ENCODE assay signal across 12 cellular contexts in the genomic region with DNA sequence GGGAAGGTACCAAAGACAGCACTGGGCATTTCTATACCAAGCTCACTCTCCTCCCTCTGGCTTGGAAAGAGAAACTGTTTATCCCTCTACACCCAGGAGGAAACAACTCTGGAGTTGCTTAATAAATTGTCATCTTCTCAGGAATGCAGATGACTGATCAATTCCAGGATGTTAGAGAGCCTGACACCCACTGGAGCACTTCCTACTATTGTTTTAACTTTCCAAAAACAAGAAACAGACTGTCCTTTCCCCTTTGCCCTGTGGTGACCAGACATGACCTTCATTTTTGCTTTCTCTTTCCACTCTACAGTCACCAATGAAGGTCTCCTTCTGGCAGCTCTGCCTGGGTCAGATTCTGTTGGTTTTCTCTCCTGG. TPM values are rescaled to one million over a fixed set of nuclear protein-coding genes. Genes with fewer than 3 reads are reported as not detected.
DNase-seq lines count a peak whose midpoint lies in the region; ATAC-seq and TF ChIP-seq lines count a peak whose summit lies in the region.
"Had no signal": no experiment of that assay in that cellular context is flagged by ENCODE, and none has a peak within 500 bp of the region (broad histone marks: within the 10 kb centered on the region; RNA-seq: fewer than 3 reads in every experiment).

No MANE protein-coding gene starts in this region.

- intact Hi-C loops in breast epithelium (cut with DNase I; ENCODE audit: low total_unique reads) (loop anchor here (1.0 kb wide), 1 partner anchor 14 kb away; no protein-coding TSS in a partner anchor), MCF 10A (cut with micrococcal nuclease) (no loop called here), uterus (cut with DNase I; ENCODE audit: low total_unique reads) (no loop called here)
- intact Hi-C loops in naive thymus-derived CD4-positive, alpha-beta T cell (cut with micrococcal nuclease): loop anchor here in 1 of 2 donors (2.0 kb wide), 1 partner anchor 14 kb away; no protein-coding TSS in a partner anchor

- TF ChIP-seq POLR2A in breast epithelium (IDR thresholded peaks at IDR 0.05): no peak
- no peak for TF ChIP-seq POLR2A in uterus (IDR thresholded peaks at IDR 0.05)

- no peaks in the 10 kb centered on the region for H3K27me3 ChIP-seq in breast epithelium
- H3K27me3 ChIP-seq in naive thymus-derived CD4-positive, alpha-beta T cell (ENCODE audit: control insufficient read depth in 2 of 2, insufficient read depth in 2 of 2, low read length in 2 of 2): no peaks in the 10 kb centered on the region
- no peaks in the 10 kb centered on the region for H3K27me3 ChIP-seq in uterus
- H3K27me3 ChIP-seq: BE2C had no signal

- H3K36me3 ChIP-seq in breast epithelium (no peaks in the 10 kb centered on the region), uterus (no peaks in the 10 kb centered on the region)
- peaks cover 0 to 4% (median 0%) of the 10 kb centered on the region in 3 experiments for H3K36me3 ChIP-seq in naive thymus-derived CD4-positive, alpha-beta T cell (ENCODE audit: control insufficient read depth in 2 of 3, insufficient read depth in 3 of 3, low read length in 3 of 3)
- H3K36me3 ChIP-seq: BE2C had no signal

- in situ Hi-C loops in G401 (cut with HindIII; ENCODE audit: low sequenced_read_pairs): no loop called here

- H3K4me3 Mint-ChIP-seq in MCF 10A (ENCODE audit: unreplicated experiment): no peak overlapping the region
- peak overlapping the region in 9 of 10 donors; percentile 12 to 56 (median 38) for H3K4me3 Mint-ChIP-seq in naive thymus-derived CD4-positive, alpha-beta T cell

- no TSS peak for BruUV-seq in MCF 10A (replicated peaks; lab: Mats Ljungman, UMichigan)

- no peaks in the 10 kb centered on the region for H3K9me3 Mint-ChIP-seq in MCF 10A (ENCODE audit: unreplicated experiment)
- H3K9me3 Mint-ChIP-seq in naive thymus-derived CD4-positive, alpha-beta T cell: peaks cover 12 to 76% (median 47%) of the 10 kb centered on the region in 11 donors

- H3K4me1 Mint-ChIP-seq in MCF 10A (ENCODE audit: insufficient read depth, unreplicated experiment): no peaks in the 10 kb centered on the region
- peaks cover 27 to 87% (median 75%) of the 10 kb centered on the region in 7 donors for H3K4me1 Mint-ChIP-seq in naive thymus-derived CD4-positive, alpha-beta T cell

- H3K4me1 ChIP-seq in breast epithelium (no peaks in the 10 kb centered on the region), uterus (no peaks in the 10 kb centered on the region)
- peaks cover 16 to 29% of the 10 kb centered on the region in 2 donors for H3K4me1 ChIP-seq in naive thymus-derived CD4-positive, alpha-beta T cell (ENCODE audit: control insufficient read depth in 2 of 2, insufficient read depth in 2 of 2, low read length in 2 of 2)
- H3K4me1 ChIP-seq: BE2C had no signal

- no peaks in the 10 kb centered on the region for H3K36me3 Mint-ChIP-seq in MCF 10A (ENCODE audit: insufficient read depth, unreplicated experiment)
- H3K36me3 Mint-ChIP-seq in naive thymus-derived CD4-positive, alpha-beta T cell: peaks cover 20 to 66% (median 27%) of the 10 kb centered on the region in 5 donors

- H3K9me3 ChIP-seq in breast epithelium (no peaks in the 10 kb centered on the region), uterus (no peaks in the 10 kb centered on the region)
- H3K9me3 ChIP-seq in naive thymus-derived CD4-positive, alpha-beta T cell (ENCODE audit: control insufficient read depth in 2 of 3, low read length in 3 of 3): peaks cover 0 to 25% (median 7%) of the 10 kb centered on the region in 3 experiments
- H3K9me3 ChIP-seq: BE2C had no signal

- ATAC-seq in naive thymus-derived CD4-positive, alpha-beta T cell: peak; percentile 61
- ATAC-seq in HG03520 (IDR thresholded peaks at IDR 0.05; ENCODE audit: unreplicated experiment): no peak

- H3K4me3 ChIP-seq in breast epithelium: no peak overlapping the region
- no peak overlapping the region for H3K4me3 ChIP-seq in naive thymus-derived CD4-positive, alpha-beta T cell (ENCODE audit: low read length)
- no peak overlapping the region for H3K4me3 ChIP-seq in uterus

- no peak overlapping the region for H3K27ac Mint-ChIP-seq in MCF 10A (ENCODE audit: low read depth, unreplicated experiment)
- peak overlapping the region; percentile 63 to 97 (median 80) for H3K27ac Mint-ChIP-seq in naive thymus-derived CD4-positive, alpha-beta T cell

- H3K27me3 Mint-ChIP-seq in MCF 10A (ENCODE audit: insufficient read depth, unreplicated experiment): peaks cover 7% of the 10 kb centered on the region
- H3K27me3 Mint-ChIP-seq in naive thymus-derived CD4-positive, alpha-beta T cell: no peaks in the 10 kb centered on the region

- POLR2A ChIA-PET in MCF 10A (lab: Yijun Ruan, JAX): interaction anchor here (0.6 kb wide), 1 partner anchor 93 kb away, joined by 4 read pairs; no protein-coding TSS in a partner anchor
- POLR2A ChIA-PET in naive thymus-derived CD4-positive, alpha-beta T cell (lab: Charles Lee): interaction anchor here (0.7 to 8.6 kb wide), 18 partner anchors 8 to 180 kb away, joined by 3 to 71 read pairs (median 4); partner anchors contain the start of genes GIMAP1, GIMAP4, GIMAP5 and GIMAP6

- no peak for DNase-seq in breast epithelium (ENCODE audit: low spot score in 2 of 2)
- no peak for DNase-seq in MCF 10A (ENCODE audit: unreplicated experiment)
- peak; percentile 94 for DNase-seq in dermis blood vessel endothelial cell
- no peak for DNase-seq in naive thymus-derived CD4-positive, alpha-beta T cell
- DNase-seq in uterus: peak in 1 of 2 donors; percentile 43
- no peak for DNase-seq in G401 (ENCODE audit: low spot score)
- DNase-seq in HT-29 (ENCODE audit: low spot score): no peak
- DNase-seq: activated CD8-positive, alpha-beta memory T cell treated with anti-CD3 and anti-CD28 coated beads, Interleukin-2, amount 50 U/mL, for 48 hours; BE2C; effector CD4-positive, alpha-beta T cell; NCI-H446 treated with DMSO at 0.1 percent for 48 hours had no signal

- H3K27ac ChIP-seq in breast epithelium (peak overlapping the region; percentile 59 to 75), uterus (peak overlapping the region; percentile 59 to 76)
- H3K27ac ChIP-seq in naive thymus-derived CD4-positive, alpha-beta T cell (ENCODE audit: low read depth, low read length): peak overlapping the region; percentile 11

- CTCF ChIA-PET in MCF 10A (lab: Yijun Ruan, JAX): interaction anchor here (0.7 kb wide), 1 partner anchor 168 kb away, joined by 3 read pairs; no protein-coding TSS in a partner anchor
- CTCF ChIA-PET in naive thymus-derived CD4-positive, alpha-beta T cell (lab: Charles Lee): no interaction called here

- TF ChIP-seq CTCF in breast epithelium (IDR thresholded peaks at IDR 0.05): no peak
- TF ChIP-seq CTCF in MCF 10A (IDR thresholded peaks at IDR 0.05; ENCODE audit: unreplicated experiment): no peak
- TF ChIP-seq CTCF in uterus (IDR thresholded peaks at IDR 0.05): no peak

RNA-seq across cellular contexts. Expression of gene GIMAP4, which starts 19.6 kb away (rescaled TPM):
- total RNA-seq in breast epithelium (10 to 100 TPM; 19.3 to 29.8 (median 29.2) TPM), MCF 10A (2022) (not detected in 2 replicates), dermis blood vessel endothelial cell (388 and 408 TPM in 2 replicates), uterus (100 to 1,000 TPM in 1 of 4 donors, 10 to 100 TPM in 3; 39.0 to 116 (median 75.7) TPM)
- total RNA-seq in naive thymus-derived CD4-positive, alpha-beta T cell: 100 to 1,000 TPM in 4 of 5 experiments, 10 to 100 TPM in 1; 74.9 to 413 (median 406) TPM
- polyA plus RNA-seq in naive thymus-derived CD4-positive, alpha-beta T cell: 100 to 1,000 TPM; 405 to 762 TPM
- not detected in 2 replicates for total RNA-seq in G401 (2014; rRNA removed; shearing (Covaris generic))
- total RNA-seq in HT-29 (2014; rRNA removed; shearing (Covaris generic)): not detected in 2 replicates

RNA-seq across cellular contexts. Expression of gene GIMAP6, which starts 45.4 kb away (rescaled TPM):
- total RNA-seq in breast epithelium: 10 to 100 TPM; 13.3 to 35.2 (median 28.2) TPM
- not detected in 2 replicates for total RNA-seq in MCF 10A (2022)
- total RNA-seq in dermis blood vessel endothelial cell: 262 and 355 TPM in 2 replicates
- total RNA-seq in naive thymus-derived CD4-positive, alpha-beta T cell: 100 to 1,000 TPM in 3 of 5 experiments, 10 to 100 TPM in 2; 40.3 to 173 (median 152) TPM
- polyA plus RNA-seq in naive thymus-derived CD4-positive, alpha-beta T cell: 100 to 1,000 TPM; 130 to 188 TPM
- 10 to 100 TPM; 37.3 to 71.0 (median 60.9) TPM for total RNA-seq in uterus
- not detected in 2 replicates for total RNA-seq in G401 (2014; rRNA removed; shearing (Covaris generic))
- total RNA-seq in HT-29 (2014; rRNA removed; shearing (Covaris generic)): not detected in 2 replicates

Comparison
In these comparisons a context has a peak if more than half of its experiments do, and no peak if none do; other contexts are left out.
1. RNA of gene GIMAP4, which starts 19.6 kb away (total RNA-seq): 388 to 408 TPM in dermis blood vessel endothelial cell, 74.9 to 413 TPM in naive thymus-derived CD4-positive, alpha-beta T cell, 39.0 to 116 TPM in uterus and 19.3 to 29.8 TPM in breast epithelium; not detected in MCF 10A, not detected in G401 and not detected in HT-29; every median in the first group is over 10 times any median in the second.
2. RNA of gene GIMAP6, which starts 45.4 kb away (total RNA-seq): 262 to 355 TPM in dermis blood vessel endothelial cell, 40.3 to 173 TPM in naive thymus-derived CD4-positive, alpha-beta T cell, 37.3 to 71.0 TPM in uterus and 13.3 to 35.2 TPM in breast epithelium; not detected in MCF 10A, not detected in G401 and not detected in HT-29; every median in the first group is over 10 times any median in the second.
3. H3K27ac ChIP-seq: peak in every context shown above with its lines; median percentile 68 in uterus; 67 in breast epithelium; 11 in naive thymus-derived CD4-positive, alpha-beta T cell.